ENCODE assay signal across 8 cellular contexts in the genomic region with DNA sequence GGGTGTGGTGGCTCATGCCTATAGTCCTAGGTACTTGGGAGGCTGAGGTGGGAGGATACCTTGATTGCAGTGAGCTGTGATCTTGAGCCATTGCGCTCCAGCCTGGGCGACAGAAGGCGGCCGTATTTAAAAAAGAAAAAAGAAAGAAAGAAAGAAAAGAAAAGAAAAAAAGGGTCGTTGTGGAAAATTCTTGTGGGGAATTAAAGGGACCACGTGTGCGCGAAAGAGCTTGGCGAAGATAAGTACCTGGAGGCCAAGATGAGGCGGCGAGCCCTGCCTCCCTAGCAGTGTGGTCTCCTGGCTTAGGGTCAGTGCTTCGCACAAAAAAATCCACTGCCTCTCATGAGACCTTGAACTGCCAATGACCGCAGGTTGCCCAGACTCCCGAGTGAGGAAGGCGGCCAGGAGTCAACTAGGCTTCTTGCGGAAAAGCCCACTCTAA. TPM values are rescaled to one million over a fixed set of nuclear protein-coding genes. Genes with fewer than 3 reads are reported as not detected.
DNase-seq lines count a peak whose midpoint lies in the region; ATAC-seq and TF ChIP-seq lines count a peak whose summit lies in the region.

No MANE protein-coding gene starts in this region.

- peak overlapping the region; percentile 88 to 100 (median 100) for H3K4me3 Mint-ChIP-seq in naive B cell

- ATAC-seq in DND-41 (ENCODE audit: insufficient read depth, low read depth): peak; percentile 1; the same call in 1 of the 3 replicates
- ATAC-seq in naive B cell (ENCODE audit: low read depth in 2 of 2): no peak
- no peak for ATAC-seq in GM21526 (IDR thresholded peaks at IDR 0.05; ENCODE audit: low FRiP score, unreplicated experiment)

- H3K36me3 Mint-ChIP-seq in naive B cell: no peaks in the 10 kb centered on the region

- peaks cover 36% of the 10 kb centered on the region for H3K4me1 ChIP-seq in DND-41 (ENCODE audit: insufficient read depth, low read length)
- peaks cover 25% of the 10 kb centered on the region for H3K4me1 ChIP-seq in effector memory CD4-positive, alpha-beta T cell (ENCODE audit: control insufficient read depth, insufficient read depth, low read length, poor library complexity, severe bottlenecking)

- H3K9me3 Mint-ChIP-seq in naive B cell: no peaks in the 10 kb centered on the region

- peak overlapping the region; percentile 72 to 99 (median 96) for H3K27ac Mint-ChIP-seq in naive B cell

- H3K4me1 Mint-ChIP-seq in naive B cell: peaks cover 25 to 54% (median 44%) of the 10 kb centered on the region in 3 donors

- H3K4me2 ChIP-seq in DND-41 (ENCODE audit: insufficient read depth, low read length): peak overlapping the region; percentile 96

- H4K20me1 ChIP-seq in DND-41 (ENCODE audit: insufficient read depth, low read length): peaks cover 20% of the 10 kb centered on the region

- peak overlapping the region; percentile 75 to 79 for H3K4me3 ChIP-seq in DND-41 (ENCODE audit: low read depth in 1 of 2, low read length in 2 of 2)
- peak overlapping the region; percentile 94 for H3K4me3 ChIP-seq in effector memory CD4-positive, alpha-beta T cell (ENCODE audit: insufficient read depth, low read depth, low read length, poor library complexity, severe bottlenecking)

- peak overlapping the region; percentile 86 for H3K9ac ChIP-seq in DND-41 (ENCODE audit: low read depth, low read length)

- no peaks in the 10 kb centered on the region for H3K27me3 ChIP-seq in DND-41 (ENCODE audit: insufficient read depth, low read length, poor library complexity)
- H3K27me3 ChIP-seq in effector memory CD4-positive, alpha-beta T cell (replicated peaks; ENCODE audit: control insufficient read depth, insufficient read depth, low read length, poor library complexity, severe bottlenecking): no peaks in the 10 kb centered on the region

- H3K36me3 ChIP-seq in DND-41 (ENCODE audit: insufficient read depth, low read length): peaks cover 16% of the 10 kb centered on the region
- H3K36me3 ChIP-seq in KOPT-K1 (ENCODE audit: insufficient read depth, low read length): peaks cover 4% of the 10 kb centered on the region; the same call in 1 of the 2 replicates
- H3K36me3 ChIP-seq in effector memory CD4-positive, alpha-beta T cell (ENCODE audit: control insufficient read depth, insufficient read depth, low read length): no peaks in the 10 kb centered on the region

- DNase-seq in DND-41 (no peak), naive B cell (no peak), NCI-H187 treated with DMSO at 0.1 percent for 48 hours (lab: John Stamatoyannopoulos, UW) (no peak)
- no peak for DNase-seq in effector memory CD4-positive, alpha-beta T cell
- DNase-seq in activated effector memory CD4-positive, alpha-beta T cell treated with Interleukin-2 at 50 U/mL for 16 hours: no peak
- no peak for DNase-seq in stimulated activated CD4-positive, alpha-beta T cell treated with anti-CD3 and anti-CD28 coated beads, Interleukin-12 subunit alpha, Interleukin-12 subunit beta, amount 100 ng/mL, for 4 hours

- no peaks in the 10 kb centered on the region for H3K27me3 Mint-ChIP-seq in naive B cell

- H2AFZ ChIP-seq in DND-41 (ENCODE audit: low read depth, low read length): peak overlapping the region; percentile 78

- peaks cover 69% of the 10 kb centered on the region for H3K79me2 ChIP-seq in DND-41 (ENCODE audit: insufficient read depth, low read length)

- H3K27ac ChIP-seq in DND-41 (ENCODE audit: low read length) (peak overlapping the region; percentile 85), KOPT-K1 (ENCODE audit: low read depth, low read length, poor library complexity, severe bottlenecking) (peak overlapping the region; percentile 94)
- H3K27ac ChIP-seq in effector memory CD4-positive, alpha-beta T cell (ENCODE audit: insufficient read depth, low read length, poor library complexity, severe bottlenecking): peak overlapping the region; percentile 95

- TF ChIP-seq CTCF in DND-41 (IDR thresholded peaks at IDR 0.05; ENCODE audit: borderline replicate concordance, extremely low read depth, low read length, poor library complexity, severe bottlenecking): no peak

- H3K9me3 ChIP-seq in DND-41 (ENCODE audit: insufficient read depth, low read length, severe bottlenecking) (no peaks in the 10 kb centered on the region), KOPT-K1 (ENCODE audit: insufficient read depth, low read length, poor library complexity, severe bottlenecking) (no peaks in the 10 kb centered on the region)
- H3K9me3 ChIP-seq in effector memory CD4-positive, alpha-beta T cell (ENCODE audit: control insufficient read depth, low read length): no peaks in the 10 kb centered on the region

RNA-seq across cellular contexts. Expression of a gene that starts 0.7 kb away (rescaled TPM):
- 10 to 100 TPM; 29.2 to 98.6 (median 55.5) TPM for polyA plus RNA-seq in naive B cell (ENCODE audit: low read depth in 6 of 6)

RNA-seq across cellular contexts. Expression of a gene that starts 9.0 kb away (rescaled TPM):
- 10 to 100 TPM in 4 of 6 donors, 1 to 10 TPM in 2; 3.1 to 15.5 (median 11.1) TPM for polyA plus RNA-seq in naive B cell (ENCODE audit: low read depth in 6 of 6)
